ENCODE assay signal across 25 cellular contexts in genomic region chr13:73857106-73857505, GRCh38.
"Had no signal": no experiment of that assay in that cellular context is flagged by ENCODE, and none has a peak within 500 bp of the region (broad histone marks: within the 10 kb centered on the region; RNA-seq: fewer than 3 reads in every experiment).

No MANE protein-coding gene starts in this region.

- FAIRE-seq: endometrium, endothelial cell of umbilical vein had no signal

- DNase-seq: activated CD4-positive, alpha-beta memory T cell treated with anti-CD3 and anti-CD28 coated beads, Interleukin-2, amount 10 ng/mL, durations not matched to agents 7 days and 5 days; activated CD4-positive, alpha-beta T cell treated with anti-CD3 and anti-CD28 coated beads for 36 hours; activated CD4-positive, alpha-beta T cell treated with anti-CD3 and anti-CD28 coated beads, Interleukin-2, amount 10 ng/mL, durations not matched to agents 24 days and 14 days; activated CD4-positive, CD25-positive, alpha-beta regulatory T cell; activated CD4-positive, CD25-positive, alpha-beta regulatory T cell treated with anti-CD3 and anti-CD28 coated beads, Interleukin-2, amount 50 U/mL, for 72 hours; activated CD8-positive, alpha-beta memory T cell treated with anti-CD3 and anti-CD28 coated beads, Interleukin-2, amount 50 U/mL, for 48 hours; activated gamma-delta T cell; activated naive CD4-positive, alpha-beta T cell; activated naive CD4-positive, alpha-beta T cell treated with anti-CD3 and anti-CD28 coated beads, Interleukin-2, amount 10 ng/mL, durations not matched to agents 7 days and 5 days; activated naive CD8-positive, alpha-beta T cell treated with anti-CD3 and anti-CD28 coated beads, Interleukin-2, amount 10 ng/mL, durations not matched to agents 7 days and 5 days; activated T-cell treated with anti-CD3 and anti-CD28 coated beads for 4 hours; activated T-cell treated with anti-CD3 and anti-CD28 coated beads, Interleukin-2, amount 50 U/mL, for 24 hours; activated T-cell treated with anti-CD3 and anti-CD28 coated beads, Interleukin-2, amount 50 U/mL, for 72 hours; colonic mucosa; effector CD8-positive, alpha-beta T cell; esophagus squamous epithelium; foreskin melanocyte; T-helper 2 cell had no signal

- H3K27ac ChIP-seq: ascending aorta, breast epithelium, colonic mucosa, epithelial cell of prostate, esophagus squamous epithelium, gastroesophageal sphincter had no signal

- H3K4me1 ChIP-seq: ascending aorta, breast epithelium, colonic mucosa, esophagus squamous epithelium, gastroesophageal sphincter had no signal

- H3K36me3 ChIP-seq: ascending aorta, breast epithelium, colonic mucosa, esophagus squamous epithelium, gastroesophageal sphincter had no signal

- H3K4me3 ChIP-seq: ascending aorta, breast epithelium, colonic mucosa, esophagus squamous epithelium, gastroesophageal sphincter had no signal

- ATAC-seq: activated CD4-positive, alpha-beta T cell treated with anti-CD3 and anti-CD28 coated beads for 36 hours; activated naive CD4-positive, alpha-beta T cell treated with anti-CD3 and anti-CD28 coated beads, Interleukin-2, amount 50 U/mL, for 72 hours; activated T-cell treated with anti-CD3 and anti-CD28 coated beads, Interleukin-2, amount 50 U/mL, for 72 hours; gastroesophageal sphincter had no signal

- H3K27me3 ChIP-seq: ascending aorta, breast epithelium, colonic mucosa, esophagus squamous epithelium, gastroesophageal sphincter had no signal

- H3K9me3 ChIP-seq: ascending aorta, breast epithelium, colonic mucosa, esophagus squamous epithelium, gastroesophageal sphincter had no signal
